8 cellular contexts compared by ENCODE assay signal in genomic region chr2:216775043-216775453, GRCh38.
DNase-seq lines count a peak whose midpoint lies in the region; ATAC-seq and TF ChIP-seq lines count a peak whose summit lies in the region.

No MANE protein-coding gene starts in this region.

- no peak overlapping the region for H3K4me3 ChIP-seq in AG10803 (ENCODE audit: low read length)
- no peak overlapping the region for H3K4me3 ChIP-seq in NB4 (ENCODE audit: low read depth, low read length)
- H3K4me3 ChIP-seq in cardiac fibroblast (replicated peaks in 1 of 2; ENCODE audit: low read depth in 2 of 2, low read length in 2 of 2): no peak overlapping the region
- no peak overlapping the region for H3K4me3 ChIP-seq in lower lobe of right lung

- no peak for TF ChIP-seq POLR2A in NB4 (IDR thresholded peaks at IDR 0.05; ENCODE audit: extremely low read depth, insufficient read length)

- no peaks in the 10 kb centered on the region for H3K27me3 ChIP-seq in lower lobe of right lung (ENCODE audit: low read depth)

- H3K9me3 ChIP-seq in lower lobe of right lung: no peaks in the 10 kb centered on the region

- ATAC-seq in lower lobe of right lung (peak in 1 of 2 donors; percentile 39), left colon (no peak)

- H3K27ac ChIP-seq in lower lobe of right lung: peak overlapping the region; percentile 31

- DNase-seq in AG10803 (ENCODE audit: low read depth) (peak; percentile 97), NB4 (ENCODE audit: low read depth) (peak; percentile 55), cardiac fibroblast (ENCODE audit: low read depth in 2 of 2) (peak; percentile 72 to 95), lower lobe of right lung (no peak), T-helper 2 cell (no peak), left colon (no peak)
- DNase-seq in activated CD4-positive, alpha-beta T cell treated with anti-CD3 and anti-CD28 coated beads, Interleukin-2, amount 50 U/mL, for 48 hours: no peak
- DNase-seq in activated CD4-positive, alpha-beta T cell treated with anti-CD3 and anti-CD28 coated beads for 1 hour: no peak

- TF ChIP-seq CTCF in AG10803 (conservative IDR thresholded peaks at IDR 0.05; ENCODE audit: low read length) (peak; percentile 37), NB4 (IDR thresholded peaks at IDR 0.05; ENCODE audit: low read depth, low read length) (no peak), cardiac fibroblast (IDR thresholded peaks at IDR 0.05; ENCODE audit: low read depth, low read length) (no peak), lower lobe of right lung (IDR thresholded peaks at IDR 0.05) (no peak)

- H3K36me3 ChIP-seq in lower lobe of right lung: no peaks in the 10 kb centered on the region

- H3K4me1 ChIP-seq in lower lobe of right lung: no peaks in the 10 kb centered on the region

- intact Hi-C loops in lower lobe of right lung (cut with DNase I): no loop called here
- intact Hi-C loops in left colon (cut with DNase I, micrococcal nuclease): no loop called here

Comparison
In these comparisons a context has a peak if more than half of its experiments do, and no peak if none do; other contexts are left out.
1. DNase-seq: peak in AG10803 (single experiment), NB4 (single experiment) and cardiac fibroblast (2 of 2); none in lower lobe of right lung (single experiment), activated CD4-positive, alpha-beta T cell treated with anti-CD3 and anti-CD28 coated beads, Interleukin-2, amount 50 U/mL, for 48 hours (0 of 2), T-helper 2 cell (0 of 5), activated CD4-positive, alpha-beta T cell treated with anti-CD3 and anti-CD28 coated beads for 1 hour (single experiment) and left colon (0 of 2).